ENCODE assay signal across 1 cellular context in the genomic region with DNA sequence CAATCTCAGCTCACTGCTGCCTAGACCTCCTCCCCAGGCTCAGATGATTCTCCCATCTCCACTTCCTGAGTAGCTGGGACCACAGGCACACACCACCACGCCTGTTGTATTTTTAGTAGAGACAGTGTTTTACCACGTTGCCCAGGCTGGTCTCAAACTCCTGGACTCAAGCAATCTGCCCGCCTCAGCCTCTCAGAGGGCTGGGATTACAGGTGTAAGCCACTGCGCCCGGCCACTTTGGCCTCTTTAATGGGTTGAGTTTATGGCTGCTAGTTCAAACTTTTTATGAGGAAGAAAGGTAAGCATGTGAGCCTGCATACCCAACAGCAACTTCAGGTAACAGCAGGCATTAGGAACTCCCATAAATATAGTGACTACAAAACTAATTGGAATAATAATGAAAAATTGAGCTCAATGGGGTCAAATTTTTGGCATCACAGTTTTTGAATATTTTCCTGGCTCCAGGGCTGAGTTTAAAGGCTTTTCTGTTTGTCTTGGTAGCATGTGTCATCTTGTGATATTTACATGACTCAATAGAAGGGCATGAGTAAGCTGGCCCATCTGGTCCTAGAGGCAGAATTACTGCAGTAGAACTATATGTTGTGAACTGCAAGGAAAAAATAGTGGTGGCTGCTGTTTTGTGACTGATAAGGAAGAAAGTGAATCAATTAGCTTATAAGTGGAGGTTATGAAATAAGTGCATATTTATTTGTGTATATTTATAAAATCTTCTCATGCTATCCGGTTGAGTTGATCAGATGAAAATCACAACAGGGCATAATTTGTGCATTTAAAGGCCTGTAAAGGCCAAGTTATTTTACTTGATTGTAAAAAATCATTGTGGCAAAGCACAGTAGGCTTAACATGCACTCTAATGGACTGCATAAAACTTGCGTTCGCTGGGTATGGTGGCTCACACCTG.
TF ChIP-seq lines count a peak whose summit lies in the region.

No MANE protein-coding gene starts in this region.

TF ChIP-seq in HepG2, 621 proteins besides CTCF, POLR2A, EP300 and RAD21 (continued from another document and continues in another):
- TF ChIP-seq, protein P1, sequence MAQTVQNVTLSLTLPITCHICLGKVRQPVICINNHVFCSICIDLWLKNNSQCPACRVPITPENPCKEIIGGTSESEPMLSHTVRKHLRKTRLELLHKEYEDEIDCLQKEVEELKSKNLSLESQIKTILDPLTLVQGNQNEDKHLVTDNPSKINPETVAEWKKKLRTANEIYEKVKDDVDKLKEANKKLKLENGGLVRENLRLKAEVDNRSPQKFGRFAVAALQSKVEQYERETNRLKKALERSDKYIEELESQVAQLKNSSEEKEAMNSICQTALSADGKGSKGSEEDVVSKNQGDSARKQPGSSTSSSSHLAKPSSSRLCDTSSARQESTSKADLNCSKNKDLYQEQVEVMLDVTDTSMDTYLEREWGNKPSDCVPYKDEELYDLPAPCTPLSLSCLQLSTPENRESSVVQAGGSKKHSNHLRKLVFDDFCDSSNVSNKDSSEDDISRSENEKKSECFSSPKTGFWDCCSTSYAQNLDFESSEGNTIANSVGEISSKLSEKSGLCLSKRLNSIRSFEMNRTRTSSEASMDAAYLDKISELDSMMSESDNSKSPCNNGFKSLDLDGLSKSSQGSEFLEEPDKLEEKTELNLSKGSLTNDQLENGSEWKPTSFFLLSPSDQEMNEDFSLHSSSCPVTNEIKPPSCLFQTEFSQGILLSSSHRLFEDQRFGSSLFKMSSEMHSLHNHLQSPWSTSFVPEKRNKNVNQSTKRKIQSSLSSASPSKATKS (CRISPR knock-in tag; IDR thresholded peaks at IDR 0.05): no peak
- TF ChIP-seq TEAD3 (CRISPR knock-in tag; optimal IDR thresholded peaks at IDR 0.05; ENCODE audit: borderline replicate concordance) (peak; percentile 80), EEA1 (CRISPR knock-in tag; IDR thresholded peaks at IDR 0.05; ENCODE audit: borderline replicate concordance) (no peak), ELF1 (CRISPR knock-in tag; IDR thresholded peaks at IDR 0.05) (no peak), ZNF619 (CRISPR knock-in tag; IDR thresholded peaks at IDR 0.05) (no peak), YEATS4 (CRISPR knock-in tag; IDR thresholded peaks at IDR 0.05; ENCODE audit: borderline replicate concordance) (no peak), EED (CRISPR knock-in tag; IDR thresholded peaks at IDR 0.05) (no peak), PRMT3 (CRISPR knock-in tag; IDR thresholded peaks at IDR 0.05; ENCODE audit: borderline replicate concordance, low read depth) (no peak), TMF1 (CRISPR knock-in tag; IDR thresholded peaks at IDR 0.05; ENCODE audit: low read depth) (no peak), ZNF34 (CRISPR knock-in tag; IDR thresholded peaks at IDR 0.05; ENCODE audit: borderline replicate concordance) (no peak), NPAS2 (CRISPR knock-in tag; IDR thresholded peaks at IDR 0.05; ENCODE audit: borderline replicate concordance) (no peak), ZNF878 (CRISPR knock-in tag; IDR thresholded peaks at IDR 0.05) (no peak), ZFX (CRISPR knock-in tag; IDR thresholded peaks at IDR 0.05; ENCODE audit: low read depth) (no peak), CREB1 (IDR thresholded peaks at IDR 0.05) (0 out of 2 replicates have a peak, but pooled peaks have one; percentile 27), CREB1 (CRISPR knock-in tag; IDR thresholded peaks at IDR 0.05) (peak; percentile 41; the same call in 1 of the 2 replicates), THAP11 (CRISPR knock-in tag; IDR thresholded peaks at IDR 0.05) (peak; percentile 40; the same call in 1 of the 2 replicates), ZFP36L1 (CRISPR knock-in tag; IDR thresholded peaks at IDR 0.05) (no peak), MIXL1 (CRISPR knock-in tag; IDR thresholded peaks at IDR 0.05) (no peak), GATAD1 (CRISPR knock-in tag; IDR thresholded peaks at IDR 0.05) (peak; percentile 15; the same call in 1 of the 2 replicates), PCBP1 (IDR thresholded peaks at IDR 0.05; ENCODE audit: borderline replicate concordance, low read depth, low read length) (no peak), NR2F6 (IDR thresholded peaks at IDR 0.05) (peak; percentile 59; the same call in 1 of the 2 replicates), NR2F6 (CRISPR knock-in tag; IDR thresholded peaks at IDR 0.05) (0 out of 2 replicates have a peak, but pooled peaks have one; percentile 14), TOPORS (CRISPR knock-in tag; IDR thresholded peaks at IDR 0.05) (no peak), PAF1 (CRISPR knock-in tag; IDR thresholded peaks at IDR 0.05) (no peak), SMARCC2 (IDR thresholded peaks at IDR 0.05) (peak; percentile 51; the same call in 1 of the 2 replicates), FOXP1 (IDR thresholded peaks at IDR 0.05) (no peak), FOXP1 (CRISPR knock-in tag; IDR thresholded peaks at IDR 0.05) (peak; percentile 70), MEF2D (CRISPR knock-in tag; IDR thresholded peaks at IDR 0.05) (no peak; the same call in 1 of the 2 replicates), TP53 (CRISPR knock-in tag; conservative IDR thresholded peaks at IDR 0.05) (no peak), PHF21A (CRISPR knock-in tag; IDR thresholded peaks at IDR 0.05) (peak; percentile 35; the same call in 1 of the 2 replicates), ZNF607 (CRISPR knock-in tag; IDR thresholded peaks at IDR 0.05; ENCODE audit: borderline replicate concordance) (no peak), BCL6 (CRISPR knock-in tag; IDR thresholded peaks at IDR 0.05) (peak; percentile 18; the same call in 1 of the 2 replicates), ESRRA (CRISPR knock-in tag; IDR thresholded peaks at IDR 0.05; ENCODE audit: low read depth) (no peak)
- TF ChIP-seq, protein P2, sequence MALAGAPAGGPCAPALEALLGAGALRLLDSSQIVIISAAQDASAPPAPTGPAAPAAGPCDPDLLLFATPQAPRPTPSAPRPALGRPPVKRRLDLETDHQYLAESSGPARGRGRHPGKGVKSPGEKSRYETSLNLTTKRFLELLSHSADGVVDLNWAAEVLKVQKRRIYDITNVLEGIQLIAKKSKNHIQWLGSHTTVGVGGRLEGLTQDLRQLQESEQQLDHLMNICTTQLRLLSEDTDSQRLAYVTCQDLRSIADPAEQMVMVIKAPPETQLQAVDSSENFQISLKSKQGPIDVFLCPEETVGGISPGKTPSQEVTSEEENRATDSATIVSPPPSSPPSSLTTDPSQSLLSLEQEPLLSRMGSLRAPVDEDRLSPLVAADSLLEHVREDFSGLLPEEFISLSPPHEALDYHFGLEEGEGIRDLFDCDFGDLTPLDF (CRISPR knock-in tag; IDR thresholded peaks at IDR 0.05): no peak
- TF ChIP-seq, protein P3, sequence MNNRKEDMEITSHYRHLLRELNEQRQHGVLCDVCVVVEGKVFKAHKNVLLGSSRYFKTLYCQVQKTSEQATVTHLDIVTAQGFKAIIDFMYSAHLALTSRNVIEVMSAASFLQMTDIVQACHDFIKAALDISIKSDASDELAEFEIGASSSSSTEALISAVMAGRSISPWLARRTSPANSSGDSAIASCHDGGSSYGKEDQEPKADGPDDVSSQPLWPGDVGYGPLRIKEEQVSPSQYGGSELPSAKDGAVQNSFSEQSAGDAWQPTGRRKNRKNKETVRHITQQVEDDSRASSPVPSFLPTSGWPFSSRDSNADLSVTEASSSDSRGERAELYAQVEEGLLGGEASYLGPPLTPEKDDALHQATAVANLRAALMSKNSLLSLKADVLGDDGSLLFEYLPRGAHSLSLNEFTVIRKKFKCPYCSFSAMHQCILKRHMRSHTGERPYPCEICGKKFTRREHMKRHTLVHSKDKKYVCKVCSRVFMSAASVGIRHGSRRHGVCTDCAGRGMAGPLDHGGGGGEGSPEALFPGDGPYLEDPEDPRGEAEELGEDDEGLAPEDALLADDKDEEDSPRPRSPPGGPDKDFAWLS (CRISPR knock-in tag; IDR thresholded peaks at IDR 0.05; ENCODE audit: borderline replicate concordance): no peak
- TF ChIP-seq, protein P4, sequence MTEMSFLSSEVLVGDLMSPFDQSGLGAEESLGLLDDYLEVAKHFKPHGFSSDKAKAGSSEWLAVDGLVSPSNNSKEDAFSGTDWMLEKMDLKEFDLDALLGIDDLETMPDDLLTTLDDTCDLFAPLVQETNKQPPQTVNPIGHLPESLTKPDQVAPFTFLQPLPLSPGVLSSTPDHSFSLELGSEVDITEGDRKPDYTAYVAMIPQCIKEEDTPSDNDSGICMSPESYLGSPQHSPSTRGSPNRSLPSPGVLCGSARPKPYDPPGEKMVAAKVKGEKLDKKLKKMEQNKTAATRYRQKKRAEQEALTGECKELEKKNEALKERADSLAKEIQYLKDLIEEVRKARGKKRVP (CRISPR knock-in tag; IDR thresholded peaks at IDR 0.05): 0 out of 4 replicates have a peak, but pooled peaks of 1 of the 2 experiments have one; percentile 51
- TF ChIP-seq, protein P5, sequence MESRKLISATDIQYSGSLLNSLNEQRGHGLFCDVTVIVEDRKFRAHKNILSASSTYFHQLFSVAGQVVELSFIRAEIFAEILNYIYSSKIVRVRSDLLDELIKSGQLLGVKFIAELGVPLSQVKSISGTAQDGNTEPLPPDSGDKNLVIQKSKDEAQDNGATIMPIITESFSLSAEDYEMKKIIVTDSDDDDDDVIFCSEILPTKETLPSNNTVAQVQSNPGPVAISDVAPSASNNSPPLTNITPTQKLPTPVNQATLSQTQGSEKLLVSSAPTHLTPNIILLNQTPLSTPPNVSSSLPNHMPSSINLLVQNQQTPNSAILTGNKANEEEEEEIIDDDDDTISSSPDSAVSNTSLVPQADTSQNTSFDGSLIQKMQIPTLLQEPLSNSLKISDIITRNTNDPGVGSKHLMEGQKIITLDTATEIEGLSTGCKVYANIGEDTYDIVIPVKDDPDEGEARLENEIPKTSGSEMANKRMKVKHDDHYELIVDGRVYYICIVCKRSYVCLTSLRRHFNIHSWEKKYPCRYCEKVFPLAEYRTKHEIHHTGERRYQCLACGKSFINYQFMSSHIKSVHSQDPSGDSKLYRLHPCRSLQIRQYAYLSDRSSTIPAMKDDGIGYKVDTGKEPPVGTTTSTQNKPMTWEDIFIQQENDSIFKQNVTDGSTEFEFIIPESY (CRISPR knock-in tag; IDR thresholded peaks at IDR 0.05): no peak
- TF ChIP-seq, protein P6, sequence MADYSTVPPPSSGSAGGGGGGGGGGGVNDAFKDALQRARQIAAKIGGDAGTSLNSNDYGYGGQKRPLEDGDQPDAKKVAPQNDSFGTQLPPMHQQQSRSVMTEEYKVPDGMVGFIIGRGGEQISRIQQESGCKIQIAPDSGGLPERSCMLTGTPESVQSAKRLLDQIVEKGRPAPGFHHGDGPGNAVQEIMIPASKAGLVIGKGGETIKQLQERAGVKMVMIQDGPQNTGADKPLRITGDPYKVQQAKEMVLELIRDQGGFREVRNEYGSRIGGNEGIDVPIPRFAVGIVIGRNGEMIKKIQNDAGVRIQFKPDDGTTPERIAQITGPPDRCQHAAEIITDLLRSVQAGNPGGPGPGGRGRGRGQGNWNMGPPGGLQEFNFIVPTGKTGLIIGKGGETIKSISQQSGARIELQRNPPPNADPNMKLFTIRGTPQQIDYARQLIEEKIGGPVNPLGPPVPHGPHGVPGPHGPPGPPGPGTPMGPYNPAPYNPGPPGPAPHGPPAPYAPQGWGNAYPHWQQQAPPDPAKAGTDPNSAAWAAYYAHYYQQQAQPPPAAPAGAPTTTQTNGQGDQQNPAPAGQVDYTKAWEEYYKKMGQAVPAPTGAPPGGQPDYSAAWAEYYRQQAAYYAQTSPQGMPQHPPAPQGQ (CRISPR knock-in tag; IDR thresholded peaks at IDR 0.05; ENCODE audit: borderline replicate concordance): no peak
- TF ChIP-seq, protein P7, sequence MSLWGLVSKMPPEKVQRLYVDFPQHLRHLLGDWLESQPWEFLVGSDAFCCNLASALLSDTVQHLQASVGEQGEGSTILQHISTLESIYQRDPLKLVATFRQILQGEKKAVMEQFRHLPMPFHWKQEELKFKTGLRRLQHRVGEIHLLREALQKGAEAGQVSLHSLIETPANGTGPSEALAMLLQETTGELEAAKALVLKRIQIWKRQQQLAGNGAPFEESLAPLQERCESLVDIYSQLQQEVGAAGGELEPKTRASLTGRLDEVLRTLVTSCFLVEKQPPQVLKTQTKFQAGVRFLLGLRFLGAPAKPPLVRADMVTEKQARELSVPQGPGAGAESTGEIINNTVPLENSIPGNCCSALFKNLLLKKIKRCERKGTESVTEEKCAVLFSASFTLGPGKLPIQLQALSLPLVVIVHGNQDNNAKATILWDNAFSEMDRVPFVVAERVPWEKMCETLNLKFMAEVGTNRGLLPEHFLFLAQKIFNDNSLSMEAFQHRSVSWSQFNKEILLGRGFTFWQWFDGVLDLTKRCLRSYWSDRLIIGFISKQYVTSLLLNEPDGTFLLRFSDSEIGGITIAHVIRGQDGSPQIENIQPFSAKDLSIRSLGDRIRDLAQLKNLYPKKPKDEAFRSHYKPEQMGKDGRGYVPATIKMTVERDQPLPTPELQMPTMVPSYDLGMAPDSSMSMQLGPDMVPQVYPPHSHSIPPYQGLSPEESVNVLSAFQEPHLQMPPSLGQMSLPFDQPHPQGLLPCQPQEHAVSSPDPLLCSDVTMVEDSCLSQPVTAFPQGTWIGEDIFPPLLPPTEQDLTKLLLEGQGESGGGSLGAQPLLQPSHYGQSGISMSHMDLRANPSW (CRISPR knock-in tag; IDR thresholded peaks at IDR 0.05; ENCODE audit: borderline replicate concordance): no peak
- TF ChIP-seq, protein P8, sequence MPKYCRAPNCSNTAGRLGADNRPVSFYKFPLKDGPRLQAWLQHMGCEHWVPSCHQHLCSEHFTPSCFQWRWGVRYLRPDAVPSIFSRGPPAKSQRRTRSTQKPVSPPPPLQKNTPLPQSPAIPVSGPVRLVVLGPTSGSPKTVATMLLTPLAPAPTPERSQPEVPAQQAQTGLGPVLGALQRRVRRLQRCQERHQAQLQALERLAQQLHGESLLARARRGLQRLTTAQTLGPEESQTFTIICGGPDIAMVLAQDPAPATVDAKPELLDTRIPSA (CRISPR knock-in tag; IDR thresholded peaks at IDR 0.05; ENCODE audit: borderline replicate concordance): no peak
